ENCODE assay signal across 8 cellular contexts in the genomic region with DNA sequence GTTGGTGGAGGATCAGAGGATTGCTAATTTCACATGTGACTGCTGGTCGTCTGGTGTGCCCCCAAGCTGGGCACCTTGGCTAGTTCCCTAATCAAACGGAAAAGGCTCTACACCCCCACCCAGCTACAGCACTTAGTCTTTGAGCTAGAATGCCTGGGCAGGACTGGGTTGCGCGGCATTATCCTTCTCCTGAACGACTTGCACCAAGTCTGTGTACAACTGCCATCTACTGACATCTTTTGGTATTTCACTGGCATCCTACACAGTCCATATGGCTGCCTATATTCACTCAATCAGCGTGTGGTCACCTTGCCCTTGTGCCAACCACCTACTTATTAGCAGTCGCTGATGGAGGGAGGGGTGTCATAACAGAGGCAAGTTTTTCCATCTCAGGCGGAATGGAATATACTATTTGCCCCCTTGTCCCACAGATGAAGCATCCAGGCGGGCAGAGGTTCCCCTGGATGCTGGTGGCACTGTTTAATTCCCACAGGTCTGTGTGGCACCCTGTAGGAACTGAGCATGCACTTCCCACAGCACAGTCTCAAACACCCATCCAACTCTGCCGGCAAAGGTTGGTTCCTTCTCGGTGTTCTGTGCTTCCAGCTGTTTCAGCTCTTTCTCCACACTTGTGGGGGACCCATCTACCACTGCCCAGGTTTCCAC.
DNase-seq lines count a peak whose midpoint lies in the region; ATAC-seq and TF ChIP-seq lines count a peak whose summit lies in the region.

No MANE protein-coding gene starts in this region.

- H3K36me3 Mint-ChIP-seq in activated T-cell treated with anti-CD3 and anti-CD28 coated beads, Interleukin-2, amount 50 U/mL, for 4 hours (ENCODE audit: insufficient read depth) = peaks cover 7% of the 10 kb centered on the region

- no peaks in the 10 kb centered on the region for H3K27me3 ChIP-seq in DOHH2 (ENCODE audit: control insufficient read depth, low read length)

- H3K4me3 ChIP-seq in DOHH2 (ENCODE audit: low read length) = no peak overlapping the region
- no peak overlapping the region for H3K4me3 ChIP-seq in retinal pigment epithelial cell (ENCODE audit: low read length)

- H3K27ac ChIP-seq in DOHH2 (ENCODE audit: low read depth, low read length) = no peak overlapping the region

- H3K27me3 Mint-ChIP-seq in activated T-cell treated with anti-CD3 and anti-CD28 coated beads, Interleukin-2, amount 50 U/mL, for 4 hours (ENCODE audit: low read depth) = no peaks in the 10 kb centered on the region

- no peaks in the 10 kb centered on the region for H3K36me3 ChIP-seq in DOHH2 (ENCODE audit: control insufficient read depth, low read length)

- H4K20me1 ChIP-seq in DOHH2 (ENCODE audit: control insufficient read depth, insufficient read depth, low read depth, low read length) = no peaks in the 10 kb centered on the region

- no peaks in the 10 kb centered on the region for H3K9me2 ChIP-seq in DOHH2 (replicated peaks; ENCODE audit: control insufficient read depth, low read length)

- peaks cover 13% of the 10 kb centered on the region for H3K9me3 Mint-ChIP-seq in activated T-cell treated with anti-CD3 and anti-CD28 coated beads, Interleukin-2, amount 50 U/mL, for 4 hours

- no peaks in the 10 kb centered on the region for H3K79me2 ChIP-seq in DOHH2 (ENCODE audit: control insufficient read depth, low read length)

- no peaks in the 10 kb centered on the region for H3K4me1 Mint-ChIP-seq in activated T-cell treated with anti-CD3 and anti-CD28 coated beads, Interleukin-2, amount 50 U/mL, for 4 hours (ENCODE audit: low read depth)

- peaks cover 13% of the 10 kb centered on the region; the same call in 1 of the 2 replicates for H3K9me3 ChIP-seq in DOHH2 (ENCODE audit: control insufficient read depth, insufficient read depth, low read length)

- TF ChIP-seq CTCF in DOHH2 (IDR thresholded peaks at IDR 0.05; ENCODE audit: low read depth, low read length, poor library complexity, severe bottlenecking) (peak; percentile 45), retinal pigment epithelial cell (conservative IDR thresholded peaks at IDR 0.05; ENCODE audit: low read depth, low read length) (peak; percentile 52)

- peak; percentile 94 for ATAC-seq in HG03103 (IDR thresholded peaks at IDR 0.05; ENCODE audit: low read depth, unreplicated experiment)
- ATAC-seq in activated T-cell treated with anti-CD3 and anti-CD28 coated beads, Interleukin-2, amount 50 U/mL, for 4 hours = peak; percentile 81 to 84

- peak; percentile 6 for DNase-seq in GM19238 (ENCODE audit: insufficient read length, low spot score)
- DNase-seq in NCI-H748 (lab: John Stamatoyannopoulos, UW; ENCODE audit: unreplicated experiment) = peak; percentile 73
- no peak for DNase-seq in activated T-cell treated with anti-CD3 and anti-CD28 coated beads, Interleukin-2, amount 50 U/mL, for 4 hours
- peak; percentile 45 for DNase-seq in globus pallidus (ENCODE audit: low spot score)
- DNase-seq in retinal pigment epithelial cell (ENCODE audit: low read depth) = no peak
- DNase-seq in NCI-H2081 treated with DMSO at 0.1 percent for 48 hours (lab: John Stamatoyannopoulos, UW) = no peak

- H3K4me3 Mint-ChIP-seq in activated T-cell treated with anti-CD3 and anti-CD28 coated beads, Interleukin-2, amount 50 U/mL, for 4 hours = no peak overlapping the region

- H3K4me1 ChIP-seq in DOHH2 (ENCODE audit: control insufficient read depth, low read length) = no peaks in the 10 kb centered on the region

- no peaks in the 10 kb centered on the region for H3F3A ChIP-seq in DOHH2 (ENCODE audit: control insufficient read depth, insufficient read depth)

- no peak overlapping the region for H3K4me2 ChIP-seq in DOHH2 (ENCODE audit: low read length)

Comparison
In these comparisons a context has a peak if more than half of its experiments do, and no peak if none do; other contexts are left out.
1. DNase-seq: peak in GM19238 (single experiment), NCI-H748 (single experiment) and globus pallidus (single experiment); none in activated T-cell treated with anti-CD3 and anti-CD28 coated beads, Interleukin-2, amount 50 U/mL, for 4 hours (single experiment), retinal pigment epithelial cell (single experiment) and NCI-H2081 treated with DMSO at 0.1 percent for 48 hours (single experiment).